ENCODE assay signal across 18 cellular contexts in genomic region chr12:78290606-78291345, GRCh38.
DNase-seq lines count a peak whose midpoint lies in the region; ATAC-seq, FAIRE-seq and TF ChIP-seq lines count a peak whose summit lies in the region.
"Had no signal": no experiment of that assay in that cellular context is flagged by ENCODE, and none has a peak within 500 bp of the region (broad histone marks: within the 10 kb centered on the region; RNA-seq: fewer than 3 reads in every experiment).

No MANE protein-coding gene starts in this region.

- H3K4me1 ChIP-seq in ACC112 (ENCODE audit: control insufficient read depth, insufficient read depth, low read length, unreplicated experiment) (peaks cover 46% of the 10 kb centered on the region), suprapubic skin (no peaks in the 10 kb centered on the region)
- H3K4me1 ChIP-seq: heart left ventricle, psoas muscle had no signal

- no peaks in the 10 kb centered on the region for H3K9me3 ChIP-seq in suprapubic skin
- H3K9me3 ChIP-seq: heart left ventricle, psoas muscle had no signal

- H3K9me3 Mint-ChIP-seq in effector memory CD8-positive, alpha-beta T cell = peaks cover 0 to 7% of the 10 kb centered on the region in 2 donors

- no peak for TF ChIP-seq EP300 in suprapubic skin (IDR thresholded peaks at IDR 0.05)

- no peak overlapping the region for H3K4me3 Mint-ChIP-seq in effector memory CD8-positive, alpha-beta T cell
- H3K4me3 Mint-ChIP-seq: activated CD4-positive, alpha-beta memory T cell treated with anti-CD3 and anti-CD28 coated beads, Interleukin-2, amount 10 ng/mL, durations not matched to agents 7 days and 5 days; T-cell had no signal

- no peak for FAIRE-seq in GM19239 (lab: Jason Lieb, UNC)
- FAIRE-seq: A204.1, colon had no signal

- H3K79me2 ChIP-seq in ACC112 (ENCODE audit: control insufficient read depth, insufficient read depth, low read length, unreplicated experiment) = no peaks in the 10 kb centered on the region

- DNase-seq in HuH-7 (ENCODE audit: low spot score) (peak; percentile 5), brain pericyte (ENCODE audit: low read depth, low spot score) (peak; percentile 25), left kidney (ENCODE audit: low read depth, low spot score) (peak; percentile 85), GM19239 (ENCODE audit: insufficient read length, low spot score) (no peak), suprapubic skin (ENCODE audit: low spot score in 2 of 2) (no peak), AML-193 (lab: John Stamatoyannopoulos, UW) (no peak)
- no peak for DNase-seq in effector memory CD8-positive, alpha-beta T cell
- DNase-seq: activated CD4-positive, alpha-beta memory T cell treated with anti-CD3 and anti-CD28 coated beads, Interleukin-2, amount 10 ng/mL, durations not matched to agents 7 days and 5 days; heart left ventricle; mesendoderm; NCI-H1694; NK-92 treated with Interleukin-12 subunit alpha and Interleukin-12 subunit beta, amount 100 ng/mL, for 24 hours; psoas muscle; substantia nigra; T-cell had no signal

- H3K27me3 ChIP-seq in ACC112 (ENCODE audit: insufficient read depth, low read length) (no peaks in the 10 kb centered on the region), suprapubic skin (no peaks in the 10 kb centered on the region)
- H3K27me3 ChIP-seq: heart left ventricle had no signal

- H2AFZ ChIP-seq in ACC112 (ENCODE audit: low read length, unreplicated experiment) = peak overlapping the region; percentile 54

- H3K36me3 ChIP-seq in ACC112 (ENCODE audit: insufficient read depth, low read length) (no peaks in the 10 kb centered on the region), suprapubic skin (no peaks in the 10 kb centered on the region)
- H3K36me3 ChIP-seq: heart left ventricle had no signal

- H3K4me1 Mint-ChIP-seq in effector memory CD8-positive, alpha-beta T cell (ENCODE audit: low read depth in 2 of 2) = no peaks in the 10 kb centered on the region
- H3K4me1 Mint-ChIP-seq: activated CD4-positive, alpha-beta memory T cell treated with anti-CD3 and anti-CD28 coated beads, Interleukin-2, amount 10 ng/mL, durations not matched to agents 7 days and 5 days; T-cell had no signal

- ATAC-seq in effector memory CD8-positive, alpha-beta T cell (replicated peaks) = no peak
- ATAC-seq: heart left ventricle, psoas muscle, T-cell had no signal

- H3K4me3 ChIP-seq in ACC112 (ENCODE audit: low read depth, low read length) (peak overlapping the region; percentile 42), suprapubic skin (no peak overlapping the region)
- H3K4me3 ChIP-seq: heart left ventricle, psoas muscle had no signal

- no peaks in the 10 kb centered on the region for H3K27me3 Mint-ChIP-seq in effector memory CD8-positive, alpha-beta T cell
- H3K27me3 Mint-ChIP-seq: activated CD4-positive, alpha-beta memory T cell treated with anti-CD3 and anti-CD28 coated beads, Interleukin-2, amount 10 ng/mL, durations not matched to agents 7 days and 5 days; T-cell had no signal

- H3K27ac ChIP-seq in ACC112 (ENCODE audit: low read depth, low read length) (peak overlapping the region; percentile 98), suprapubic skin (no peak overlapping the region)
- H3K27ac ChIP-seq: heart left ventricle, psoas muscle had no signal

- TF ChIP-seq CTCF in suprapubic skin (IDR thresholded peaks at IDR 0.05) = no peak

- TF ChIP-seq POLR2A in suprapubic skin (IDR thresholded peaks at IDR 0.05) = no peak

- 70% methylated on average over 5 of the region's 5 CpGs for WGBS in suprapubic skin

- H3K27ac Mint-ChIP-seq in effector memory CD8-positive, alpha-beta T cell = no peak overlapping the region
- H3K27ac Mint-ChIP-seq: activated CD4-positive, alpha-beta memory T cell treated with anti-CD3 and anti-CD28 coated beads, Interleukin-2, amount 10 ng/mL, durations not matched to agents 7 days and 5 days; T-cell had no signal

- H3K36me3 Mint-ChIP-seq in effector memory CD8-positive, alpha-beta T cell (ENCODE audit: insufficient read depth) = no peaks in the 10 kb centered on the region
- H3K36me3 Mint-ChIP-seq: T-cell had no signal

Comparison
In these comparisons a context has a peak if more than half of its experiments do, and no peak if none do; other contexts are left out.
1. DNase-seq: peak in HuH-7 (single experiment), brain pericyte (single experiment) and left kidney (single experiment); none in effector memory CD8-positive, alpha-beta T cell (0 of 3), GM19239 (single experiment), suprapubic skin (0 of 2) and AML-193 (0 of 2).